Comparison of ENCODE assay signal across 9 cellular contexts in genomic region chr12:6167327-6168280, GRCh38. TPM values are rescaled to one million over a fixed set of nuclear protein-coding genes. Genes with fewer than 3 reads are reported as not detected.
A peak's percentile ranks its signal among the peaks of the same experiment; 100 is the strongest.
DNase-seq lines count a peak whose midpoint lies in the region; ATAC-seq, FAIRE-seq and TF ChIP-seq lines count a peak whose summit lies in the region.
"Had no signal": no experiment of that assay in that cellular context is flagged by ENCODE, and none has a peak within 500 bp of the region (broad histone marks: within the 10 kb centered on the region; RNA-seq: fewer than 3 reads in every experiment).

No MANE protein-coding gene starts in this region.

- no peak overlapping the region for H3K4me3 Mint-ChIP-seq in astrocyte (ENCODE audit: unreplicated experiment)

- H3K4me2 ChIP-seq in astrocyte (ENCODE audit: low read length) = peak overlapping the region; percentile 76

- peaks cover 21% of the 10 kb centered on the region for H3K4me1 ChIP-seq in astrocyte (ENCODE audit: insufficient read depth, low read length)

- no peak for TF ChIP-seq CTCF in astrocyte (IDR thresholded peaks at IDR 0.05; ENCODE audit: insufficient read depth, low read depth, low read length)

- DNase-seq in SKM-1 (lab: John Stamatoyannopoulos, UW; ENCODE audit: unreplicated experiment) = peak; percentile 62
- DNase-seq in astrocyte (ENCODE audit: low read depth) = peak; percentile 98
- peak; percentile 41 for DNase-seq in stimulated activated CD8-positive, alpha-beta memory T cell treated with anti-CD3 and anti-CD28 coated beads, Interleukin-12 subunit alpha, Interleukin-12 subunit beta, amount 100 ng/mL, for 1 hour (ENCODE audit: low read depth)
- DNase-seq in mesenteric fat pad (ENCODE audit: low spot score) = no peak
- no peak for DNase-seq in NCI-H2227 (lab: John Stamatoyannopoulos, UW; ENCODE audit: unreplicated experiment)

- H3K27me3 Mint-ChIP-seq in astrocyte (ENCODE audit: low read depth, unreplicated experiment) = no peaks in the 10 kb centered on the region

- H3K9ac ChIP-seq in astrocyte (ENCODE audit: low read length) = peak overlapping the region; percentile 80

- H3K4me3 ChIP-seq in astrocyte (ENCODE audit: insufficient read depth, low read depth, low read length) = no peak overlapping the region

- H3K9me3 Mint-ChIP-seq in astrocyte (ENCODE audit: unreplicated experiment) = peaks cover 4% of the 10 kb centered on the region

- peak overlapping the region; percentile 36 for H2AFZ ChIP-seq in astrocyte (ENCODE audit: low read depth, low read length)

- H4K20me1 ChIP-seq in astrocyte (ENCODE audit: insufficient read depth, low read length) = no peaks in the 10 kb centered on the region

- peaks cover 30% of the 10 kb centered on the region for H3K4me1 Mint-ChIP-seq in astrocyte (ENCODE audit: low read depth, unreplicated experiment)

- peak; percentile 87 for FAIRE-seq in astrocyte (lab: Jason Lieb, UNC)
- FAIRE-seq: colon had no signal

- H3K36me3 ChIP-seq in astrocyte (ENCODE audit: insufficient read depth, low read length) = no peaks in the 10 kb centered on the region

- H3K79me2 ChIP-seq in astrocyte (ENCODE audit: insufficient read depth, low read length) = no peaks in the 10 kb centered on the region

- ATAC-seq in GM18873 (IDR thresholded peaks at IDR 0.05; ENCODE audit: low FRiP score, unreplicated experiment) (peak; percentile 35), HG03066 (IDR thresholded peaks at IDR 0.05; ENCODE audit: low read depth, unreplicated experiment) (peak; percentile 64)

- H3K27ac Mint-ChIP-seq in astrocyte (ENCODE audit: unreplicated experiment) = peak overlapping the region; percentile 99

- H3K27ac ChIP-seq in astrocyte (ENCODE audit: low read depth, low read length) (peak overlapping the region; percentile 96), layer of hippocampus (ENCODE audit: low read depth, low read length) (peak overlapping the region; percentile 64)

- peaks cover 3% of the 10 kb centered on the region for H3K36me3 Mint-ChIP-seq in astrocyte (ENCODE audit: low read depth, unreplicated experiment)

- no peaks in the 10 kb centered on the region for H3K9me3 ChIP-seq in astrocyte (ENCODE audit: insufficient read depth, low read depth, low read length)

- no peaks in the 10 kb centered on the region for H3K27me3 ChIP-seq in astrocyte (ENCODE audit: insufficient read depth, low read length)
- H3K27me3 ChIP-seq in layer of hippocampus (ENCODE audit: control insufficient read depth, insufficient read depth, low read length) = no peaks in the 10 kb centered on the region

RNA-seq across cellular contexts. Expression of gene CD9, which starts 32.6 kb away (rescaled TPM):
- total RNA-seq in astrocyte = 46.0 and 52.2 TPM in 2 replicates
- total RNA-seq in mesenteric fat pad = 57.7 TPM

RNA-seq across cellular contexts. Expression of gene VWF, which starts 43.1 kb away (rescaled TPM):
- 0.23 and 0.82 TPM in 2 replicates for total RNA-seq in astrocyte
- 733 TPM for total RNA-seq in mesenteric fat pad

Comparison
In these comparisons a context has a peak if more than half of its experiments do, and no peak if none do; other contexts are left out.
1. DNase-seq: peak in SKM-1 (single experiment), astrocyte (single experiment) and stimulated activated CD8-positive, alpha-beta memory T cell treated with anti-CD3 and anti-CD28 coated beads, Interleukin-12 subunit alpha, Interleukin-12 subunit beta, amount 100 ng/mL, for 1 hour (single experiment); none in mesenteric fat pad (single experiment) and NCI-H2227 (single experiment).
2. RNA of gene VWF, which starts 43.1 kb away (total RNA-seq): 733 TPM in mesenteric fat pad (single experiment); 0.23 to 0.82 TPM in astrocyte; every median in the first group is over 100 times any median in the second.